In the genomic region with DNA sequence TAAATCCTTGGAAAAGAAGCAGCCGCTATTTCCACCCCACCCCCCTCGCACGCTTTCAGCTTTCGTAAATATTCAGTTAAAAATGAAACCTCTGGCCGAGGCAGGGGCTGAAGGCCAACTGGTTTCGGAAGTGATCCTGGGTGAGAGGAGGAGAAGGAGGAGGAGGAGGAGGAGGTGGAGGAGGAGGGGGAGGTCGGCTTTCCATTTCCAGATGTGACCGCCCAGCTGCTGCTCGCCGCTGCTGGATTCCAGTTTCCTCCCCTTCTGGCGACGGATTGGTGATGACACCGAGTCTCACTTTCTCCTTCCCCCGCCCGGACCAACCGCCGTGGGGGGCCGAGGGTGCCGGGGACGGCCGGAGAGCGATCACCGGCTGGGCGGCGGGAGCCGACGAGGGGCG, we compare ENCODE assay signal across 1 cellular context.
TF ChIP-seq lines count a peak whose summit lies in the region.

No MANE protein-coding gene starts in this region.

TF ChIP-seq in K562, 482 proteins besides CTCF, POLR2A, EP300 and RAD21:
- TF ChIP-seq ZNF263 (CRISPR knock-in tag; IDR thresholded peaks at IDR 0.05; ENCODE audit: borderline replicate concordance), result peak; percentile 63; the same call in 1 of the 2 replicates
